In the genomic region with DNA sequence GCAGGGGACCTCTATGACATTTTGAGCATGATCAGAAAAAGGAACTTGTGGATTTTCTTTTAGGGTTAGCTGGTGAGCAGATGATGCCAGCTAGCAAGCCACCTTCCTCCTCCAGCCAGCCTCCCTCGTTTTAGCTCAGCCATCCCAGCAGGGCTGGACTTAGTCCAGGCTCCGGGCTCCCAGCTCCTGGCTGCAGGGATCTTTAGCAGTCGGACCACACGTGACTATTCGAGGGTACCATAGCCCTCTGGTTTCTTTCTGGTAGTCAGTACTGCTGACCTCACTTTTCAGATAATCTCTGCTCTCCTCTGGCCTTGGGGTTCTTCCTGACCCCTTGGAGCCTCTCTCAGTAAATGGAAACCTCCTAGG, we compare ENCODE assay signal across 1 cellular context.
TF ChIP-seq lines count a peak whose summit lies in the region.

No MANE protein-coding gene starts in this region.

TF ChIP-seq in GM12878, 131 proteins besides CTCF, POLR2A, EP300 and RAD21:
- TF ChIP-seq, protein P1, sequence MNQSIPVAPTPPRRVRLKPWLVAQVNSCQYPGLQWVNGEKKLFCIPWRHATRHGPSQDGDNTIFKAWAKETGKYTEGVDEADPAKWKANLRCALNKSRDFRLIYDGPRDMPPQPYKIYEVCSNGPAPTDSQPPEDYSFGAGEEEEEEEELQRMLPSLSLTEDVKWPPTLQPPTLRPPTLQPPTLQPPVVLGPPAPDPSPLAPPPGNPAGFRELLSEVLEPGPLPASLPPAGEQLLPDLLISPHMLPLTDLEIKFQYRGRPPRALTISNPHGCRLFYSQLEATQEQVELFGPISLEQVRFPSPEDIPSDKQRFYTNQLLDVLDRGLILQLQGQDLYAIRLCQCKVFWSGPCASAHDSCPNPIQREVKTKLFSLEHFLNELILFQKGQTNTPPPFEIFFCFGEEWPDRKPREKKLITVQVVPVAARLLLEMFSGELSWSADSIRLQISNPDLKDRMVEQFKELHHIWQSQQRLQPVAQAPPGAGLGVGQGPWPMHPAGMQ (IDR thresholded peaks at IDR 0.05; ENCODE audit: borderline replicate concordance), result no peak
- TF ChIP-seq SUPT20H (IDR thresholded peaks at IDR 0.05; ENCODE audit: borderline replicate concordance, control insufficient read depth, low read depth, low read length) (no peak), NR2F1 (conservative IDR thresholded peaks at IDR 0.05) (no peak), BCL3 (IDR thresholded peaks at IDR 0.05; ENCODE audit: borderline replicate concordance, insufficient read depth, low read depth, low read length, poor library complexity, severe bottlenecking) (no peak), DPF2 (IDR thresholded peaks at IDR 0.05) (no peak), CEBPZ (IDR thresholded peaks at IDR 0.05; ENCODE audit: low read depth, low read length) (no peak), CHD4 (IDR thresholded peaks at IDR 0.05) (no peak), RAD51 (IDR thresholded peaks at IDR 0.05) (no peak)
- TF ChIP-seq, protein P2, sequence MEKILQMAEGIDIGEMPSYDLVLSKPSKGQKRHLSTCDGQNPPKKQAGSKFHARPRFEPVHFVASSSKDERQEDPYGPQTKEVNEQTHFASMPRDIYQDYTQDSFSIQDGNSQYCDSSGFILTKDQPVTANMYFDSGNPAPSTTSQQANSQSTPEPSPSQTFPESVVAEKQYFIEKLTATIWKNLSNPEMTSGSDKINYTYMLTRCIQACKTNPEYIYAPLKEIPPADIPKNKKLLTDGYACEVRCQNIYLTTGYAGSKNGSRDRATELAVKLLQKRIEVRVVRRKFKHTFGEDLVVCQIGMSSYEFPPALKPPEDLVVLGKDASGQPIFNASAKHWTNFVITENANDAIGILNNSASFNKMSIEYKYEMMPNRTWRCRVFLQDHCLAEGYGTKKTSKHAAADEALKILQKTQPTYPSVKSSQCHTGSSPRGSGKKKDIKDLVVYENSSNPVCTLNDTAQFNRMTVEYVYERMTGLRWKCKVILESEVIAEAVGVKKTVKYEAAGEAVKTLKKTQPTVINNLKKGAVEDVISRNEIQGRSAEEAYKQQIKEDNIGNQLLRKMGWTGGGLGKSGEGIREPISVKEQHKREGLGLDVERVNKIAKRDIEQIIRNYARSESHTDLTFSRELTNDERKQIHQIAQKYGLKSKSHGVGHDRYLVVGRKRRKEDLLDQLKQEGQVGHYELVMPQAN (conservative IDR thresholded peaks at IDR 0.05), result no peak
- TF ChIP-seq, protein P3, sequence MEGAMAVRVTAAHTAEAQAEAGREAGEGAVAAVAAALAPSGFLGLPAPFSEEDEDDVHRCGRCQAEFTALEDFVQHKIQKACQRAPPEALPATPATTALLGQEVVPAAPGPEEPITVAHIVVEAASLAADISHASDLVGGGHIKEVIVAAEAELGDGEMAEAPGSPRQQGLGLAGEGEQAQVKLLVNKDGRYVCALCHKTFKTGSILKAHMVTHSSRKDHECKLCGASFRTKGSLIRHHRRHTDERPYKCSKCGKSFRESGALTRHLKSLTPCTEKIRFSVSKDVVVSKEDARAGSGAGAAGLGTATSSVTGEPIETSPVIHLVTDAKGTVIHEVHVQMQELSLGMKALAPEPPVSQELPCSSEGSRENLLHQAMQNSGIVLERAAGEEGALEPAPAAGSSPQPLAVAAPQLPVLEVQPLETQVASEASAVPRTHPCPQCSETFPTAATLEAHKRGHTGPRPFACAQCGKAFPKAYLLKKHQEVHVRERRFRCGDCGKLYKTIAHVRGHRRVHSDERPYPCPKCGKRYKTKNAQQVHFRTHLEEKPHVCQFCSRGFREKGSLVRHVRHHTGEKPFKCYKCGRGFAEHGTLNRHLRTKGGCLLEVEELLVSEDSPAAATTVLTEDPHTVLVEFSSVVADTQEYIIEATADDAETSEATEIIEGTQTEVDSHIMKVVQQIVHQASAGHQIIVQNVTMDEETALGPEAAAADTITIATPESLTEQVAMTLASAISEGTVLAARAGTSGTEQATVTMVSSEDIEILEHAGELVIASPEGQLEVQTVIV (IDR thresholded peaks at IDR 0.05; ENCODE audit: borderline replicate concordance, partially characterized antibody), result no peak
